ENCODE assay signal across 35 cellular contexts in genomic region chr19:2244486-2244885, GRCh38. TPM values are rescaled to one million over a fixed set of nuclear protein-coding genes. Genes with fewer than 3 reads are reported as not detected.
"Had no signal": no experiment of that assay in that cellular context is flagged by ENCODE, and none has a peak within 500 bp of the region (broad histone marks: within the 10 kb centered on the region; RNA-seq: fewer than 3 reads in every experiment).

No MANE protein-coding gene starts in this region.

- DNase-seq: activated CD4-positive, alpha-beta T cell treated with anti-CD3 and anti-CD28 coated beads for 36 hours; activated CD4-positive, alpha-beta T cell treated with anti-CD3 and anti-CD28 coated beads, Interleukin-2, amount 10 ng/mL, durations not matched to agents 7 days and 5 days; activated CD4-positive, alpha-beta T cell treated with anti-CD3 and anti-CD28 coated beads, Interleukin-2, amount 50 U/mL, for 48 hours; activated CD8-positive, alpha-beta T cell treated with anti-CD3 and anti-CD28 coated beads, Interleukin-2, amount 10 ng/mL, durations not matched to agents 7 days and 5 days; activated gamma-delta T cell treated with Interleukin-2 at 50 U/mL for 16 hours; activated naive CD4-positive, alpha-beta T cell treated with anti-CD3 and anti-CD28 coated beads for 36 hours; activated T-cell treated with anti-CD3 and anti-CD28 coated beads, Interleukin-2, amount 50 U/mL, for 4 hours; anterior cingulate cortex; caudate nucleus; NCI-H1092 treated with DMSO at 0.1 percent for 48 hours; NCI-H1417; NCI-H146; NCI-H187; NCI-H2029 treated with DMSO at 0.1 percent for 48 hours; NCI-H2171; NCI-H510A; NCI-H526; NCI-H748 treated with DMSO at 0.1 percent for 48 hours; NK-92 treated with Interleukin-12 subunit alpha and Interleukin-12 subunit beta, amount 100 ng/mL, for 24 hours; PC-3; RPMI8226; SIG-M5 had no signal

- H3K4me3 ChIP-seq: Peyer's patch had no signal

- H3K4me3 Mint-ChIP-seq: activated CD4-positive, alpha-beta T cell treated with anti-CD3 and anti-CD28 coated beads for 36 hours; activated CD4-positive, alpha-beta T cell treated with anti-CD3 and anti-CD28 coated beads, Interleukin-2, amount 10 ng/mL, durations not matched to agents 7 days and 5 days; activated CD8-positive, alpha-beta T cell treated with anti-CD3 and anti-CD28 coated beads, Interleukin-2, amount 10 ng/mL, durations not matched to agents 7 days and 5 days; activated naive CD4-positive, alpha-beta T cell treated with anti-CD3 and anti-CD28 coated beads for 36 hours; activated T-cell treated with anti-CD3 and anti-CD28 coated beads, Interleukin-2, amount 50 U/mL, for 4 hours; activated T-helper 1 cell treated with anti-CD3 and anti-CD28 coated beads, Interleukin-12 subunit alpha, Interleukin-12 subunit beta, Interleukin-2, Interleukin-4 antibody, amounts not matched to agents 30 ng/mL and 10 ng/mL and 1 ng/mL, durations not matched to agents 14 hours and 24 hours and 36 hours; brain; T-helper 1 cell treated with Interleukin-12 subunit alpha and Interleukin-12 subunit beta and Interleukin-4 antibody, amounts not matched to agents 30 μg/mL and 1 μg/mL, for 36 hours; T-helper 2 cell treated with Interferon-gamma antibody and Interleukin-4, amounts not matched to agents 5 μg/mL and 100 μg/mL, for 36 hours; WTC11 had no signal

- ATAC-seq: activated CD4-positive, alpha-beta T cell treated with anti-CD3 and anti-CD28 coated beads for 36 hours; activated CD4-positive, CD25-positive, alpha-beta regulatory T cell treated with anti-CD3 and anti-CD28 coated beads, Interleukin-2, amount 50 U/mL, for 24 hours; activated CD8-positive, alpha-beta T cell treated with anti-CD3 and anti-CD28 coated beads, Interleukin-2, amount 10 ng/mL, durations not matched to agents 7 days and 5 days; activated naive CD4-positive, alpha-beta T cell treated with anti-CD3 and anti-CD28 coated beads, Interleukin-2, amount 50 U/mL, for 72 hours; activated T-cell treated with anti-CD3 and anti-CD28 coated beads, Interleukin-2, amount 50 U/mL, for 4 hours; PC-3; Right ventricle myocardium inferior; WTC11 had no signal

- H3K27ac Mint-ChIP-seq: activated CD4-positive, alpha-beta T cell treated with anti-CD3 and anti-CD28 coated beads for 36 hours; activated CD8-positive, alpha-beta T cell treated with anti-CD3 and anti-CD28 coated beads, Interleukin-2, amount 10 ng/mL, durations not matched to agents 7 days and 5 days; activated naive CD4-positive, alpha-beta T cell treated with anti-CD3 and anti-CD28 coated beads for 36 hours; activated T-helper 1 cell treated with anti-CD3 and anti-CD28 coated beads, Interleukin-12 subunit alpha, Interleukin-12 subunit beta, Interleukin-2, Interleukin-4 antibody, amounts not matched to agents 30 ng/mL and 10 ng/mL and 1 ng/mL, durations not matched to agents 14 hours and 24 hours and 36 hours; brain; T-helper 1 cell treated with Interleukin-12 subunit alpha and Interleukin-12 subunit beta and Interleukin-4 antibody, amounts not matched to agents 30 μg/mL and 1 μg/mL, for 36 hours; T-helper 2 cell treated with Interferon-gamma antibody and Interleukin-4, amounts not matched to agents 5 μg/mL and 100 μg/mL, for 36 hours; WTC11 had no signal

- H3K9me3 ChIP-seq: Peyer's patch had no signal

- H3K9me3 Mint-ChIP-seq: activated CD4-positive, alpha-beta T cell treated with anti-CD3 and anti-CD28 coated beads, Interleukin-2, amount 10 ng/mL, durations not matched to agents 7 days and 5 days; activated naive CD4-positive, alpha-beta T cell treated with anti-CD3 and anti-CD28 coated beads for 36 hours; activated naive CD4-positive, alpha-beta T cell treated with anti-CD3 and anti-CD28 coated beads, Interleukin-2, amount 50 U/mL, for 72 hours; activated T-cell treated with anti-CD3 and anti-CD28 coated beads, Interleukin-2, amount 50 U/mL, for 4 hours; activated T-helper 1 cell treated with anti-CD3 and anti-CD28 coated beads, Interleukin-12 subunit alpha, Interleukin-12 subunit beta, Interleukin-2, Interleukin-4 antibody, amounts not matched to agents 30 ng/mL and 10 ng/mL and 1 ng/mL, durations not matched to agents 14 hours and 24 hours and 36 hours; brain; T-helper 1 cell treated with Interleukin-12 subunit alpha and Interleukin-12 subunit beta and Interleukin-4 antibody, amounts not matched to agents 30 μg/mL and 1 μg/mL, for 36 hours; T-helper 2 cell treated with Interferon-gamma antibody and Interleukin-4, amounts not matched to agents 5 μg/mL and 100 μg/mL, for 36 hours; WTC11 had no signal

- H3K27me3 Mint-ChIP-seq: activated CD4-positive, alpha-beta T cell treated with anti-CD3 and anti-CD28 coated beads for 36 hours; activated CD4-positive, alpha-beta T cell treated with anti-CD3 and anti-CD28 coated beads, Interleukin-2, amount 10 ng/mL, durations not matched to agents 7 days and 5 days; brain had no signal

RNA-seq across cellular contexts. Expression of gene JSRP1, which starts 11.7 kb away (rescaled TPM):
- total RNA-seq: activated CD8-positive, alpha-beta T cell treated with anti-CD3 and anti-CD28 coated beads, Interleukin-2, amount 10 ng/mL, durations not matched to agents 7 days and 5 days; activated T-helper 1 cell treated with anti-CD3 and anti-CD28 coated beads, Interleukin-12 subunit alpha, Interleukin-12 subunit beta, Interleukin-2, Interleukin-4 antibody, amounts not matched to agents 30 ng/mL and 10 ng/mL and 1 ng/mL, durations not matched to agents 14 hours and 24 hours and 36 hours; bronchial epithelial cell; cerebellum; M059J; PC-3; Peyer's patch; Right ventricle myocardium inferior had no signal

RNA-seq across cellular contexts. Expression of gene PEAK3, which starts 37.5 kb away (rescaled TPM):
- total RNA-seq: activated CD4-positive, alpha-beta T cell treated with anti-CD3 and anti-CD28 coated beads for 36 hours; activated naive CD4-positive, alpha-beta T cell treated with anti-CD3 and anti-CD28 coated beads for 36 hours; activated naive CD4-positive, alpha-beta T cell treated with anti-CD3 and anti-CD28 coated beads, Interleukin-2, amount 50 U/mL, for 72 hours; bronchial epithelial cell; cerebellum; M059J; PC-3; SK-MEL-5; WTC11 had no signal
